Comparison of ENCODE assay signal across 1 cellular context in the genomic region with DNA sequence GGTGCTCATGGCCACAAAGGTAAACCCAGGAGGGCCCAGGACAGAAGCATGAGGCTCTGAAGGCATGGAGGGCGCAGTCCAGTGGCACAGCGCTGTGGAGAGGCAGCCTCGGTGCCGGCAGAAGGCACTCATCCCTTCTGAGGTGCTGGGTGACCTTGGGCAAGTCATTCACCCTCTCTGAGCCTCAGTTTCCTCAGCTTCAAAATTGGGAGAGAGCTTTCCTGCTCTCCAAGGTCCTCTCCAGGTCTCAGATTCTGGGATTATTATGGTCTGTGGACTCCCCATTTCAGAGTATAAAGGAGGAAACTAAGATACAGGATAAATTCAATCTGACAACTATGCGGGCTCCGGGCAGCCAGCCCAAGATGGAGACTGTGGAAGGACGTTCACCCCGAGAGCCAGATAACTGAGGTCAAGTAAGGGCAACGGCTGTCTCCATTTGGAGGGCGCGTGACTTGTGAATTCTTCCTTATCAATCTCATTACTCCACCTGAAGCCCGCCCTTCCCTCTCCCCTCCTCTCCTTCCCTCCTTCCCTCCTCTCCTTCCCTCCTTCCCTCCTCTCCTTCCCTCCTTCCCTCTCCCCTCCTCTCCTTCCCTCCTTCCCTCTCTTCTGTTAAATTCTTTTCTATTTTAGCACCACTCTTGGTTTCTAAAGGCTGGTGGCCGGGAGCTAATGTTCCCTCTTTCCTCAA.
TF ChIP-seq lines count a peak whose summit lies in the region.

No MANE protein-coding gene starts in this region.

TF ChIP-seq in K562, 482 proteins besides CTCF, POLR2A, EP300 and RAD21 (continues in another document):
- peak in 1 of 2 experiments; percentile 46; a peak in 1 of 4 replicates for TF ChIP-seq MLLT1 (IDR thresholded peaks at IDR 0.05)
- no peak for TF ChIP-seq SMC3 (conservative IDR thresholded peaks at IDR 0.05; ENCODE audit: insufficient read depth, low read depth, low read length)
- peak; percentile 19; the same call in 1 of the 2 replicates for TF ChIP-seq ATF7 (IDR thresholded peaks at IDR 0.05)
- TF ChIP-seq FOXP4 (CRISPR knock-in tag; IDR thresholded peaks at IDR 0.05; ENCODE audit: borderline replicate concordance), result no peak
- TF ChIP-seq, protein P1, sequence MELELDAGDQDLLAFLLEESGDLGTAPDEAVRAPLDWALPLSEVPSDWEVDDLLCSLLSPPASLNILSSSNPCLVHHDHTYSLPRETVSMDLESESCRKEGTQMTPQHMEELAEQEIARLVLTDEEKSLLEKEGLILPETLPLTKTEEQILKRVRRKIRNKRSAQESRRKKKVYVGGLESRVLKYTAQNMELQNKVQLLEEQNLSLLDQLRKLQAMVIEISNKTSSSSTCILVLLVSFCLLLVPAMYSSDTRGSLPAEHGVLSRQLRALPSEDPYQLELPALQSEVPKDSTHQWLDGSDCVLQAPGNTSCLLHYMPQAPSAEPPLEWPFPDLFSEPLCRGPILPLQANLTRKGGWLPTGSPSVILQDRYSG (tag; conservative IDR thresholded peaks at IDR 0.05; ENCODE audit: low read depth), result 0 out of 2 replicates have a peak, but pooled peaks have one; percentile 61
- TF ChIP-seq, protein P2, sequence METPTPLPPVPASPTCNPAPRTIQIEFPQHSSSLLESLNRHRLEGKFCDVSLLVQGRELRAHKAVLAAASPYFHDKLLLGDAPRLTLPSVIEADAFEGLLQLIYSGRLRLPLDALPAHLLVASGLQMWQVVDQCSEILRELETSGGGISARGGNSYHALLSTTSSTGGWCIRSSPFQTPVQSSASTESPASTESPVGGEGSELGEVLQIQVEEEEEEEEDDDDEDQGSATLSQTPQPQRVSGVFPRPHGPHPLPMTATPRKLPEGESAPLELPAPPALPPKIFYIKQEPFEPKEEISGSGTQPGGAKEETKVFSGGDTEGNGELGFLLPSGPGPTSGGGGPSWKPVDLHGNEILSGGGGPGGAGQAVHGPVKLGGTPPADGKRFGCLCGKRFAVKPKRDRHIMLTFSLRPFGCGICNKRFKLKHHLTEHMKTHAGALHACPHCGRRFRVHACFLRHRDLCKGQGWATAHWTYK (CRISPR knock-in tag; IDR thresholded peaks at IDR 0.05), result peak; percentile 71
- peak; percentile 79 for TF ChIP-seq DPF2 (IDR thresholded peaks at IDR 0.05)
- TF ChIP-seq ADNP (tag; IDR thresholded peaks at IDR 0.05), result peak; percentile 76
- TF ChIP-seq PTTG1 (tag; IDR thresholded peaks at IDR 0.05; ENCODE audit: low read depth), result peak; percentile 44; the same call in 1 of the 2 replicates
- TF ChIP-seq, protein P3, sequence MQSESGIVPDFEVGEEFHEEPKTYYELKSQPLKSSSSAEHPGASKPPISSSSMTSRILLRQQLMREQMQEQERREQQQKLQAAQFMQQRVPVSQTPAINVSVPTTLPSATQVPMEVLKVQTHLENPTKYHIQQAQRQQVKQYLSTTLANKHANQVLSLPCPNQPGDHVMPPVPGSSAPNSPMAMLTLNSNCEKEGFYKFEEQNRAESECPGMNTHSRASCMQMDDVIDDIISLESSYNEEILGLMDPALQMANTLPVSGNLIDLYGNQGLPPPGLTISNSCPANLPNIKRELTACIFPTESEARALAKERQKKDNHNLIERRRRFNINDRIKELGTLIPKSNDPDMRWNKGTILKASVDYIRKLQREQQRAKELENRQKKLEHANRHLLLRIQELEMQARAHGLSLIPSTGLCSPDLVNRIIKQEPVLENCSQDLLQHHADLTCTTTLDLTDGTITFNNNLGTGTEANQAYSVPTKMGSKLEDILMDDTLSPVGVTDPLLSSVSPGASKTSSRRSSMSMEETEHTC (IDR thresholded peaks at IDR 0.05), result peak; percentile 81
- TF ChIP-seq RNF2 (IDR thresholded peaks at IDR 0.05), result peak; percentile 60; the same call in 1 of the 2 replicates
- peak; percentile 68 for TF ChIP-seq NCOR1 (IDR thresholded peaks at IDR 0.05)
- TF ChIP-seq TOE1 (IDR thresholded peaks at IDR 0.05; ENCODE audit: borderline replicate concordance), result peak; percentile 85; the same call in 1 of the 2 replicates
- no peak for TF ChIP-seq TOE1 (CRISPR knock-in tag; IDR thresholded peaks at IDR 0.05; ENCODE audit: borderline replicate concordance, low read depth)
- TF ChIP-seq PATZ1 (CRISPR knock-in tag; IDR thresholded peaks at IDR 0.05; ENCODE audit: borderline replicate concordance), result no peak
- peak; percentile 51; the same call in 1 of the 2 replicates for TF ChIP-seq SMARCA4 (IDR thresholded peaks at IDR 0.05)
- peak; percentile 62 for TF ChIP-seq HNRNPK (IDR thresholded peaks at IDR 0.05; ENCODE audit: low read depth, low read length, poor library complexity, severe bottlenecking)
- peak; percentile 87 for TF ChIP-seq MTA1 (IDR thresholded peaks at IDR 0.05; ENCODE audit: borderline replicate concordance)
- TF ChIP-seq TCF7 (IDR thresholded peaks at IDR 0.05; ENCODE audit: borderline replicate concordance), result no peak
- TF ChIP-seq, protein P4, sequence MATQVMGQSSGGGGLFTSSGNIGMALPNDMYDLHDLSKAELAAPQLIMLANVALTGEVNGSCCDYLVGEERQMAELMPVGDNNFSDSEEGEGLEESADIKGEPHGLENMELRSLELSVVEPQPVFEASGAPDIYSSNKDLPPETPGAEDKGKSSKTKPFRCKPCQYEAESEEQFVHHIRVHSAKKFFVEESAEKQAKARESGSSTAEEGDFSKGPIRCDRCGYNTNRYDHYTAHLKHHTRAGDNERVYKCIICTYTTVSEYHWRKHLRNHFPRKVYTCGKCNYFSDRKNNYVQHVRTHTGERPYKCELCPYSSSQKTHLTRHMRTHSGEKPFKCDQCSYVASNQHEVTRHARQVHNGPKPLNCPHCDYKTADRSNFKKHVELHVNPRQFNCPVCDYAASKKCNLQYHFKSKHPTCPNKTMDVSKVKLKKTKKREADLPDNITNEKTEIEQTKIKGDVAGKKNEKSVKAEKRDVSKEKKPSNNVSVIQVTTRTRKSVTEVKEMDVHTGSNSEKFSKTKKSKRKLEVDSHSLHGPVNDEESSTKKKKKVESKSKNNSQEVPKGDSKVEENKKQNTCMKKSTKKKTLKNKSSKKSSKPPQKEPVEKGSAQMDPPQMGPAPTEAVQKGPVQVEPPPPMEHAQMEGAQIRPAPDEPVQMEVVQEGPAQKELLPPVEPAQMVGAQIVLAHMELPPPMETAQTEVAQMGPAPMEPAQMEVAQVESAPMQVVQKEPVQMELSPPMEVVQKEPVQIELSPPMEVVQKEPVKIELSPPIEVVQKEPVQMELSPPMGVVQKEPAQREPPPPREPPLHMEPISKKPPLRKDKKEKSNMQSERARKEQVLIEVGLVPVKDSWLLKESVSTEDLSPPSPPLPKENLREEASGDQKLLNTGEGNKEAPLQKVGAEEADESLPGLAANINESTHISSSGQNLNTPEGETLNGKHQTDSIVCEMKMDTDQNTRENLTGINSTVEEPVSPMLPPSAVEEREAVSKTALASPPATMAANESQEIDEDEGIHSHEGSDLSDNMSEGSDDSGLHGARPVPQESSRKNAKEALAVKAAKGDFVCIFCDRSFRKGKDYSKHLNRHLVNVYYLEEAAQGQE (CRISPR knock-in tag; IDR thresholded peaks at IDR 0.05; ENCODE audit: low read depth), result no peak
- peak; percentile 81 for TF ChIP-seq ZBTB33 (CRISPR knock-in tag; IDR thresholded peaks at IDR 0.05)
- peak; percentile 56; the same call in 1 of the 2 replicates for TF ChIP-seq ZNF644 (tag; IDR thresholded peaks at IDR 0.05; ENCODE audit: low read depth)
- TF ChIP-seq ZNF668 (CRISPR knock-in tag; IDR thresholded peaks at IDR 0.05), result no peak
- TF ChIP-seq, protein P5, sequence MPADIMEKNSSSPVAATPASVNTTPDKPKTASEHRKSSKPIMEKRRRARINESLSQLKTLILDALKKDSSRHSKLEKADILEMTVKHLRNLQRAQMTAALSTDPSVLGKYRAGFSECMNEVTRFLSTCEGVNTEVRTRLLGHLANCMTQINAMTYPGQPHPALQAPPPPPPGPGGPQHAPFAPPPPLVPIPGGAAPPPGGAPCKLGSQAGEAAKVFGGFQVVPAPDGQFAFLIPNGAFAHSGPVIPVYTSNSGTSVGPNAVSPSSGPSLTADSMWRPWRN (IDR thresholded peaks at IDR 0.05; ENCODE audit: low read depth), result 0 out of 2 replicates have a peak, but pooled peaks have one; percentile 35
- no peak for TF ChIP-seq NONO (IDR thresholded peaks at IDR 0.05; ENCODE audit: low read depth in 2 of 2, low read length in 1 of 2)
- no peak for TF ChIP-seq HOXB6 (CRISPR knock-in tag; IDR thresholded peaks at IDR 0.05; ENCODE audit: borderline replicate concordance)
- TF ChIP-seq, protein P6, sequence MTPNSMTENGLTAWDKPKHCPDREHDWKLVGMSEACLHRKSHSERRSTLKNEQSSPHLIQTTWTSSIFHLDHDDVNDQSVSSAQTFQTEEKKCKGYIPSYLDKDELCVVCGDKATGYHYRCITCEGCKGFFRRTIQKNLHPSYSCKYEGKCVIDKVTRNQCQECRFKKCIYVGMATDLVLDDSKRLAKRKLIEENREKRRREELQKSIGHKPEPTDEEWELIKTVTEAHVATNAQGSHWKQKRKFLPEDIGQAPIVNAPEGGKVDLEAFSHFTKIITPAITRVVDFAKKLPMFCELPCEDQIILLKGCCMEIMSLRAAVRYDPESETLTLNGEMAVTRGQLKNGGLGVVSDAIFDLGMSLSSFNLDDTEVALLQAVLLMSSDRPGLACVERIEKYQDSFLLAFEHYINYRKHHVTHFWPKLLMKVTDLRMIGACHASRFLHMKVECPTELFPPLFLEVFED (CRISPR knock-in tag; conservative IDR thresholded peaks at IDR 0.05), result no peak
- TF ChIP-seq ZNF197 (CRISPR knock-in tag; IDR thresholded peaks at IDR 0.05; ENCODE audit: low read depth), result peak; percentile 76; the same call in 1 of the 2 replicates
- TF ChIP-seq CBFA2T3 (IDR thresholded peaks at IDR 0.05), result peak; percentile 55; the same call in 1 of the 2 replicates
- no peak for TF ChIP-seq RBM17 (IDR thresholded peaks at IDR 0.05; ENCODE audit: borderline replicate concordance, low read depth, low read length)
- TF ChIP-seq CXXC5 (CRISPR knock-in tag; IDR thresholded peaks at IDR 0.05), result peak; percentile 72; the same call in 1 of the 2 replicates
- 0 out of 2 replicates have a peak, but pooled peaks have one; percentile 55 for TF ChIP-seq MECOM (CRISPR knock-in tag; IDR thresholded peaks at IDR 0.05)
- TF ChIP-seq FOXM1 (IDR thresholded peaks at IDR 0.05; ENCODE audit: low read depth), result no peak
- no peak for TF ChIP-seq FOXM1 (CRISPR knock-in tag; IDR thresholded peaks at IDR 0.05; ENCODE audit: low read depth)
- TF ChIP-seq NR2C2 (CRISPR knock-in tag; IDR thresholded peaks at IDR 0.05), result no peak
- peak; percentile 78 for TF ChIP-seq NR2C2 (tag; IDR thresholded peaks at IDR 0.05)
- TF ChIP-seq MXI1 (IDR thresholded peaks at IDR 0.05; ENCODE audit: low read depth, low read length), result no peak
